In the genomic region with DNA sequence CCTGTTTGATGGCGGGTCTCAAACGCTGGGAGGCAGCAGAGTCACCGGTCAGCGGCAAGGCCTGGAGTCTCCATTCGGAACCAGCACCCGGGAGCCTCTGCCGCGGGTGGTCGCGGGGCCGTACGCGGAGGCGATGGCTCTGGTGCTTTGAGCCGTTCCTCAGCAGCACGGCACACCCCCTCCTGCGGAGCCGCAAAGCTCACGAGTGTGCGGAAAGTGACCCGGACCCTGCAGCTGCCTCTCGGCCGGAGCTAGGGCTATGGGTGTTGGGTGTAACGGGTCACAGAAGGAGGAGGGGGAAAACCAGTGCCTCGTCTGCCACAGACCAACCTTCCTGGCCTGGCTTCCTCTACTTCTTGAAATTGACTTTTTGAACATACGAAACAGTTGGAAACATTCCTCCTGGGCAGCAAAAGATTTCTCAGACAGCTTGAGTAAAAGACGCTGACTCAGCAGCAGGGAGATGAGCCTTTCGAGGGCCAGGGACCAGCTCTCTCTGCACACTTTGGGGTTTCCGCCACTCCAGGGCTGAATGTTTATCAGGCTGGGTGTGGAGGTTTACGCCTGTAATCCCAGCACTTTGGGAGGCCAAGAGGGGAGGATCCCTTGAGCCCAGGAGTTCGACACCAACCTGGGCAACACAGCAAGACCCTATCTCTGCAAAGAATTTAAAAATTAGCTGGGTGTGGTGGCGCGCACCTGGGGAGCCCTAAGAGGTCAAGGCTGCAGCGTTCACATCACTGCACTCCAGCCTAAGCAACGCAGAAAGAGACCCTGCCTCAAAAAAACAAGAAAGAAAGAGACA, we compare ENCODE assay signal across 12 cellular contexts. TPM values are rescaled to one million over a fixed set of nuclear protein-coding genes. Genes with fewer than 3 reads are reported as not detected.
DNase-seq lines count a peak whose midpoint lies in the region; ATAC-seq and TF ChIP-seq lines count a peak whose summit lies in the region.
"Had no signal": no experiment of that assay in that cellular context is flagged by ENCODE, and none has a peak within 500 bp of the region (broad histone marks: within the 10 kb centered on the region; RNA-seq: fewer than 3 reads in every experiment).

No MANE protein-coding gene starts in this region.

- H3K9me3 Mint-ChIP-seq in WTC11 = no peaks in the 10 kb centered on the region
- no peaks in the 10 kb centered on the region for H3K9me3 Mint-ChIP-seq in stimulated activated naive B cell treated with anti-CD40 and anti-IgM and Interleukin-4, amounts not matched to agents 10 μg/mL and 1 μg/mL and 100 μg/mL, for 72 hours
- H3K9me3 Mint-ChIP-seq in activated T-cell treated with anti-CD3 and anti-CD28 coated beads, Interleukin-2, amount 50 U/mL, for 4 hours = no peaks in the 10 kb centered on the region
- H3K9me3 Mint-ChIP-seq: activated naive CD8-positive, alpha-beta T cell treated with anti-CD3 and anti-CD28 coated beads for 36 hours had no signal

- no peak overlapping the region for H3K4me3 Mint-ChIP-seq in WTC11
- no peak overlapping the region for H3K4me3 Mint-ChIP-seq in stimulated activated naive B cell treated with anti-CD40 and anti-IgM and Interleukin-4, amounts not matched to agents 10 μg/mL and 1 μg/mL and 100 μg/mL, for 72 hours
- H3K4me3 Mint-ChIP-seq in activated T-cell treated with anti-CD3 and anti-CD28 coated beads, Interleukin-2, amount 50 U/mL, for 4 hours = no peak overlapping the region
- H3K4me3 Mint-ChIP-seq: activated naive CD8-positive, alpha-beta T cell treated with anti-CD3 and anti-CD28 coated beads for 36 hours had no signal

- H3K36me3 Mint-ChIP-seq in WTC11 = no peaks in the 10 kb centered on the region
- H3K36me3 Mint-ChIP-seq in stimulated activated naive B cell treated with anti-CD40 and anti-IgM and Interleukin-4, amounts not matched to agents 10 μg/mL and 1 μg/mL and 100 μg/mL, for 72 hours = peaks cover 37 to 61% of the 10 kb centered on the region in 2 donors
- no peaks in the 10 kb centered on the region for H3K36me3 Mint-ChIP-seq in activated T-cell treated with anti-CD3 and anti-CD28 coated beads, Interleukin-2, amount 50 U/mL, for 4 hours (ENCODE audit: insufficient read depth)
- H3K36me3 Mint-ChIP-seq: activated naive CD8-positive, alpha-beta T cell treated with anti-CD3 and anti-CD28 coated beads for 36 hours had no signal

- H3K27me3 ChIP-seq in H7 (ENCODE audit: control insufficient read depth, insufficient read depth, low read length) (no peaks in the 10 kb centered on the region), iPS-15b (ENCODE audit: control insufficient read depth, insufficient read depth, low read length) (no peaks in the 10 kb centered on the region)

- H3K9ac ChIP-seq in iPS-15b (ENCODE audit: low read depth, low read length) = peak overlapping the region; percentile 16

- H3K4me1 ChIP-seq in iPS-15b (ENCODE audit: control insufficient read depth, insufficient read depth, low read length) = peaks cover 6% of the 10 kb centered on the region

- DNase-seq in H7 = peak; percentile 68
- no peak for DNase-seq in WTC11 (ENCODE audit: low spot score)
- DNase-seq in stimulated activated naive B cell treated with anti-CD40 and anti-IgM and Interleukin-4, amounts not matched to agents 10 μg/mL and 1 μg/mL and 100 μg/mL, for 72 hours = no peak
- no peak for DNase-seq in activated T-cell treated with anti-CD3 and anti-CD28 coated beads, Interleukin-2, amount 50 U/mL, for 4 hours
- no peak for DNase-seq in islet precursor cell
- DNase-seq in head of caudate nucleus = no peak
- DNase-seq: activated naive CD8-positive, alpha-beta T cell treated with anti-CD3 and anti-CD28 coated beads for 36 hours; COR-L47; NCI-H1436; NCI-H526; RPMI8226 had no signal

- CTCF ChIA-PET in WTC11 (lab: Charles Lee) = interaction anchor here (0.8 to 2.7 kb wide), 5 partner anchors 15 to 80 kb away, joined by 3 to 14 read pairs (median 5); a partner anchor contains a TSS

- no peaks in the 10 kb centered on the region; the same call in 1 of the 2 replicates for H3K36me3 ChIP-seq in H7 (replicated peaks; ENCODE audit: control insufficient read depth, insufficient read depth, low read length)
- H3K36me3 ChIP-seq in iPS-15b (ENCODE audit: control insufficient read depth, insufficient read depth, low read length) = peaks cover 6% of the 10 kb centered on the region

- ATAC-seq in WTC11 = no peak
- no peak for ATAC-seq in stimulated activated naive B cell treated with anti-CD40 and anti-IgM and Interleukin-4, amounts not matched to agents 10 μg/mL and 1 μg/mL and 100 μg/mL, for 72 hours (replicated peaks)
- no peak for ATAC-seq in activated T-cell treated with anti-CD3 and anti-CD28 coated beads, Interleukin-2, amount 50 U/mL, for 4 hours

- peak overlapping the region; percentile 79 for H3K27ac Mint-ChIP-seq in WTC11
- H3K27ac Mint-ChIP-seq in stimulated activated naive B cell treated with anti-CD40 and anti-IgM and Interleukin-4, amounts not matched to agents 10 μg/mL and 1 μg/mL and 100 μg/mL, for 72 hours = peak overlapping the region; percentile 56
- H3K27ac Mint-ChIP-seq: activated naive CD8-positive, alpha-beta T cell treated with anti-CD3 and anti-CD28 coated beads for 36 hours had no signal

- no peak for TF ChIP-seq CTCF in WTC11 (IDR thresholded peaks at IDR 0.05)

- H3K4me3 ChIP-seq in H7 (ENCODE audit: insufficient read depth, low read depth, low read length) = no peak overlapping the region
- H3K4me3 ChIP-seq in iPS-15b (ENCODE audit: low read depth, low read length) = no peak overlapping the region

- H3K4me1 Mint-ChIP-seq in WTC11 = peaks cover 35% of the 10 kb centered on the region
- peaks cover 32 to 50% of the 10 kb centered on the region in 2 donors for H3K4me1 Mint-ChIP-seq in stimulated activated naive B cell treated with anti-CD40 and anti-IgM and Interleukin-4, amounts not matched to agents 10 μg/mL and 1 μg/mL and 100 μg/mL, for 72 hours
- peaks cover 2% of the 10 kb centered on the region for H3K4me1 Mint-ChIP-seq in activated T-cell treated with anti-CD3 and anti-CD28 coated beads, Interleukin-2, amount 50 U/mL, for 4 hours (ENCODE audit: low read depth)

- no peaks in the 10 kb centered on the region for H3K9me3 ChIP-seq in iPS-15b (ENCODE audit: control insufficient read depth, insufficient read depth, low read length)

- intact Hi-C loops in head of caudate nucleus (cut with DNase I) = no loop called here

- POLR2A ChIA-PET in WTC11 (lab: Charles Lee) = no interaction called here

- H3K27me3 Mint-ChIP-seq in WTC11 (ENCODE audit: low read depth) = no peaks in the 10 kb centered on the region
- no peaks in the 10 kb centered on the region for H3K27me3 Mint-ChIP-seq in stimulated activated naive B cell treated with anti-CD40 and anti-IgM and Interleukin-4, amounts not matched to agents 10 μg/mL and 1 μg/mL and 100 μg/mL, for 72 hours
- H3K27me3 Mint-ChIP-seq in activated T-cell treated with anti-CD3 and anti-CD28 coated beads, Interleukin-2, amount 50 U/mL, for 4 hours (ENCODE audit: low read depth) = no peaks in the 10 kb centered on the region
- H3K27me3 Mint-ChIP-seq: activated naive CD8-positive, alpha-beta T cell treated with anti-CD3 and anti-CD28 coated beads for 36 hours had no signal

TF ChIP-seq in WTC11, 78 proteins besides CTCF, POLR2A, EP300 and RAD21 (continues in another document):
- TF ChIP-seq, protein P1, sequence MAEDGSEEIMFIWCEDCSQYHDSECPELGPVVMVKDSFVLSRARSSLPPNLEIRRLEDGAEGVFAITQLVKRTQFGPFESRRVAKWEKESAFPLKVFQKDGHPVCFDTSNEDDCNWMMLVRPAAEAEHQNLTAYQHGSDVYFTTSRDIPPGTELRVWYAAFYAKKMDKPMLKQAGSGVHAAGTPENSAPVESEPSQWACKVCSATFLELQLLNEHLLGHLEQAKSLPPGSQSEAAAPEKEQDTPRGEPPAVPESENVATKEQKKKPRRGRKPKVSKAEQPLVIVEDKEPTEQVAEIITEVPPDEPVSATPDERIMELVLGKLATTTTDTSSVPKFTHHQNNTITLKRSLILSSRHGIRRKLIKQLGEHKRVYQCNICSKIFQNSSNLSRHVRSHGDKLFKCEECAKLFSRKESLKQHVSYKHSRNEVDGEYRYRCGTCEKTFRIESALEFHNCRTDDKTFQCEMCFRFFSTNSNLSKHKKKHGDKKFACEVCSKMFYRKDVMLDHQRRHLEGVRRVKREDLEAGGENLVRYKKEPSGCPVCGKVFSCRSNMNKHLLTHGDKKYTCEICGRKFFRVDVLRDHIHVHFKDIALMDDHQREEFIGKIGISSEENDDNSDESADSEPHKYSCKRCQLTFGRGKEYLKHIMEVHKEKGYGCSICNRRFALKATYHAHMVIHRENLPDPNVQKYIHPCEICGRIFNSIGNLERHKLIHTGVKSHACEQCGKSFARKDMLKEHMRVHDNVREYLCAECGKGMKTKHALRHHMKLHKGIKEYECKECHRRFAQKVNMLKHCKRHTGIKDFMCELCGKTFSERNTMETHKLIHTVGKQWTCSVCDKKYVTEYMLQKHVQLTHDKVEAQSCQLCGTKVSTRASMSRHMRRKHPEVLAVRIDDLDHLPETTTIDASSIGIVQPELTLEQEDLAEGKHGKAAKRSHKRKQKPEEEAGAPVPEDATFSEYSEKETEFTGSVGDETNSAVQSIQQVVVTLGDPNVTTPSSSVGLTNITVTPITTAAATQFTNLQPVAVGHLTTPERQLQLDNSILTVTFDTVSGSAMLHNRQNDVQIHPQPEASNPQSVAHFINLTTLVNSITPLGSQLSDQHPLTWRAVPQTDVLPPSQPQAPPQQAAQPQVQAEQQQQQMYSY (CRISPR knock-in tag; IDR thresholded peaks at IDR 0.05) = peak; percentile 18; the same call in 1 of the 2 replicates

RNA-seq across cellular contexts. Expression of a gene that starts 26.4 kb away (rescaled TPM):
- total RNA-seq in H7 (2014; rRNA removed; shearing (Covaris generic)) = 22.5 and 23.1 TPM in 2 replicates
- 58.3 to 68.4 TPM (median 60.2 TPM) in 3 replicates for total RNA-seq in WTC11 (2021)
- 100 to 1,000 TPM in 1 of 3 donors, 10 to 100 TPM in 2; 95.4 to 103 (median 97.4) TPM for total RNA-seq in activated T-cell treated with anti-CD3 and anti-CD28 coated beads, Interleukin-2, amount 50 U/mL, for 4 hours

RNA-seq across cellular contexts. Expression of a gene that starts 39.7 kb away (rescaled TPM):
- 36.0 and 37.7 TPM in 2 replicates for total RNA-seq in H7 (2014; rRNA removed; shearing (Covaris generic))
- 10.3 to 11.6 TPM (median 11.0 TPM) in 3 replicates for total RNA-seq in WTC11 (2021)
- total RNA-seq in activated T-cell treated with anti-CD3 and anti-CD28 coated beads, Interleukin-2, amount 50 U/mL, for 4 hours = 1 to 10 TPM; 4.1 to 9.4 (median 5.0) TPM

RNA-seq across cellular contexts. Expression of a gene that starts 56.5 kb away (rescaled TPM):
- 5.1 and 7.6 TPM in 2 replicates for total RNA-seq in H7 (2014; rRNA removed; shearing (Covaris generic))
- total RNA-seq in WTC11 (2021) = 3.7 to 5.4 TPM (median 4.9 TPM) in 3 replicates
- total RNA-seq in activated T-cell treated with anti-CD3 and anti-CD28 coated beads, Interleukin-2, amount 50 U/mL, for 4 hours = 1 to 10 TPM; 1.3 to 2.0 (median 1.6) TPM
